ENCODE assay signal across 15 cellular contexts in genomic region chr21:34836933-34837505, GRCh38.
DNase-seq lines count a peak whose midpoint lies in the region; ATAC-seq, FAIRE-seq and TF ChIP-seq lines count a peak whose summit lies in the region.
"Had no signal": no experiment of that assay in that cellular context is flagged by ENCODE, and none has a peak within 500 bp of the region (broad histone marks: within the 10 kb centered on the region; RNA-seq: fewer than 3 reads in every experiment).

No MANE protein-coding gene starts in this region.

- no peak overlapping the region for H3K14ac ChIP-seq in H1 (ENCODE audit: insufficient read length)

- H3K79me2 ChIP-seq in H1 (ENCODE audit: control insufficient read depth in 1 of 2, insufficient read depth in 2 of 2, low read length in 2 of 2): no peaks in the 10 kb centered on the region

- no peak overlapping the region for H3K9ac ChIP-seq in H1 (replicated peaks in 1 of 4; ENCODE audit: extremely low read depth in 1 of 4, low read depth in 3 of 4, low read length in 3 of 4)

- H3K4me3 ChIP-seq in AG04450 (ENCODE audit: low read depth, low read length) (peak overlapping the region; percentile 20), H1 (ENCODE audit: extremely low read depth in 1 of 4, insufficient read depth in 2 of 4, low read depth in 3 of 4, low read length in 4 of 4) (no peak overlapping the region)
- H3K4me3 ChIP-seq: body of pancreas, sigmoid colon had no signal

- no peaks in the 10 kb centered on the region for H3K36me3 ChIP-seq in H1 (ENCODE audit: control insufficient read depth in 2 of 4, insufficient read depth in 4 of 4, low read length in 3 of 4)

- no peak for TF ChIP-seq EP300 in H1 (IDR thresholded peaks at IDR 0.05; ENCODE audit: borderline replicate concordance in 1 of 2, low read depth in 2 of 2, low read length in 2 of 2)

- no peak overlapping the region for H3K56ac ChIP-seq in H1 (replicated peaks; ENCODE audit: insufficient read length, low read depth, low read length)

- no peak overlapping the region for H2BK5ac ChIP-seq in H1 (ENCODE audit: low read depth, low read length)

- H3K9me3 ChIP-seq in AG04450 (ENCODE audit: control insufficient read depth, insufficient read depth, low read length) (no peaks in the 10 kb centered on the region), H1 (ENCODE audit: insufficient read depth in 2 of 2, low read depth in 1 of 2, low read length in 1 of 2) (no peaks in the 10 kb centered on the region)
- H3K9me3 ChIP-seq: body of pancreas, sigmoid colon had no signal

- H2AFZ ChIP-seq in H1 (ENCODE audit: low read length): no peak overlapping the region

- H3K27ac Mint-ChIP-seq in osteocyte (ENCODE audit: unreplicated experiment) (peak overlapping the region; percentile 95), immature natural killer cell (peak overlapping the region in 1 of 6 donors; percentile 57)

- H3K9me3 Mint-ChIP-seq in osteocyte (ENCODE audit: unreplicated experiment) (no peaks in the 10 kb centered on the region), immature natural killer cell (no peaks in the 10 kb centered on the region)
- H3K9me3 Mint-ChIP-seq: naive B cell had no signal

- H3K4me3 Mint-ChIP-seq in osteocyte (ENCODE audit: unreplicated experiment) (peak overlapping the region; percentile 5), immature natural killer cell (no peak overlapping the region)
- H3K4me3 Mint-ChIP-seq: naive B cell had no signal

- peaks cover 25% of the 10 kb centered on the region for H3K36me3 Mint-ChIP-seq in osteocyte (ENCODE audit: unreplicated experiment)
- peaks cover 4 to 36% (median 6%) of the 10 kb centered on the region in 3 donors for H3K36me3 Mint-ChIP-seq in immature natural killer cell

- CTCF ChIA-PET in AG04450 (lab: Charles Lee): interaction anchor here (0.5 to 2.1 kb wide), 3 partner anchors 21 to 596 kb away, joined by 3 to 13 read pairs (median 3); no protein-coding TSS in a partner anchor
- CTCF ChIA-PET in RWPE1 (lab: Yijun Ruan, JAX): interaction anchor here (1.2 kb wide), 1 partner anchor 91 kb away, joined by 3 read pairs; no protein-coding TSS in a partner anchor
- CTCF ChIA-PET in H1 (lab: Charles Lee; ENCODE audit: partially characterized antibody): interaction anchor here (0.6 to 1.0 kb wide), 4 partner anchors 18 to 109 kb away, joined by 3 to 4 read pairs (median 3); no protein-coding TSS in a partner anchor

- no peak overlapping the region for H2AK5ac ChIP-seq in H1 (ENCODE audit: low read depth, low read length)

- H3K27ac ChIP-seq in AG04450 (ENCODE audit: low read depth, low read length): peak overlapping the region; percentile 94
- H3K27ac ChIP-seq in RWPE1: peak overlapping the region; percentile 63
- H3K27ac ChIP-seq in H1 (ENCODE audit: low read depth, low read length): no peak overlapping the region

- no peak overlapping the region for H3K4me2 ChIP-seq in H1 (ENCODE audit: insufficient read depth in 1 of 2, low read depth in 2 of 2, low read length in 2 of 2)

- no peak overlapping the region for H3K23ac ChIP-seq in H1 (ENCODE audit: insufficient read length)

- H3K4me1 ChIP-seq in H1 (replicated peaks in 1 of 4; ENCODE audit: control insufficient read depth in 3 of 4, insufficient read depth in 4 of 4, low read length in 3 of 4): peaks cover 7 to 28% (median 13%) of the 10 kb centered on the region in 4 experiments
- H3K4me1 ChIP-seq: sigmoid colon had no signal

- H4K20me1 ChIP-seq in H1 (replicated peaks in 1 of 2; ENCODE audit: control insufficient read depth in 1 of 2, insufficient read depth in 2 of 2, low read length in 2 of 2): no peaks in the 10 kb centered on the region

- no peak overlapping the region for H4K8ac ChIP-seq in H1 (ENCODE audit: extremely low read depth, insufficient read depth, low read length)

- ATAC-seq in HG03196 (IDR thresholded peaks at IDR 0.05; ENCODE audit: unreplicated experiment): no peak

- FAIRE-seq in H1 (lab: Jason Lieb, UNC): no peak
- FAIRE-seq: GM18507 had no signal

- no peak overlapping the region for H3K18ac ChIP-seq in H1 (ENCODE audit: extremely low read depth, low read length)

- H3K23me2 ChIP-seq in H1 (ENCODE audit: low read depth, low read length): no peaks in the 10 kb centered on the region

- POLR2A ChIA-PET in AG04450 (lab: Yijun Ruan, JAX): interaction anchor here (1.0 to 2.0 kb wide), 8 partner anchors 8 to 91 kb away, joined by 3 to 19 read pairs (median 4); no protein-coding TSS in a partner anchor
- POLR2A ChIA-PET in RWPE1 (lab: Yijun Ruan, JAX; ENCODE audit: low non-redundant PET): no interaction called here
- POLR2A ChIA-PET in H1 (lab: Charles Lee; ENCODE audit: partially characterized antibody): interaction anchor here (0.6 to 1.2 kb wide), 2 partner anchors 52 to 75 kb away, joined by 3 read pairs; no protein-coding TSS in a partner anchor

- H4K5ac ChIP-seq in H1 (ENCODE audit: insufficient read length, low read depth, low read length): no peak overlapping the region

- no peak for DNase-seq in AG04450 (ENCODE audit: low read depth, low spot score)
- no peak for DNase-seq in RWPE1 (ENCODE audit: low spot score)
- no peak for DNase-seq in H1 (ENCODE audit: low read depth in 1 of 2, low spot score in 2 of 2)
- DNase-seq in osteocyte (ENCODE audit: extremely low spot score, unreplicated experiment): no peak
- DNase-seq in dermis blood vessel endothelial cell: no peak
- DNase-seq in activated CD4-positive, CD25-positive, alpha-beta regulatory T cell treated with anti-CD3 and anti-CD28 coated beads, Interleukin-2, amount 50 U/mL, for 72 hours: no peak
- DNase-seq in immature natural killer cell: no peak
- DNase-seq: activated CD8-positive, alpha-beta memory T cell treated with anti-CD3 and anti-CD28 coated beads, Interleukin-2, amount 50 U/mL, for 4 hours; AML-193; body of pancreas; naive B cell; sigmoid colon; T-helper 9 cell had no signal

- H2BK12ac ChIP-seq in H1 (ENCODE audit: low read depth, low read length): 0 out of 2 replicates have a peak overlapping the region, but pooled peaks have one; percentile 55

- H3K27me3 Mint-ChIP-seq in osteocyte (ENCODE audit: unreplicated experiment) (no peaks in the 10 kb centered on the region), immature natural killer cell (ENCODE audit: low read depth in 3 of 3) (peaks cover 0 to 7% (median 3%) of the 10 kb centered on the region in 3 donors)
- H3K27me3 Mint-ChIP-seq: naive B cell had no signal

- H2BK120ac ChIP-seq in H1 (replicated peaks; ENCODE audit: low read depth, low read length): no peak overlapping the region

- H3K27me3 ChIP-seq in AG04450 (ENCODE audit: control insufficient read depth, insufficient read depth, low read length): no peaks in the 10 kb centered on the region
- H3K27me3 ChIP-seq in H1 (replicated peaks in 1 of 4; ENCODE audit: control insufficient read depth in 3 of 4, extremely low read depth in 1 of 4, insufficient read depth in 3 of 4, low read length in 3 of 4): no peaks in the 10 kb centered on the region
- H3K27me3 ChIP-seq: body of pancreas, sigmoid colon had no signal

- H3K79me1 ChIP-seq in H1 (ENCODE audit: low read depth, low read length): no peaks in the 10 kb centered on the region

- TF ChIP-seq CTCF in AG04450 (IDR thresholded peaks at IDR 0.05; ENCODE audit: low read depth, low read length): no peak
- TF ChIP-seq CTCF in RWPE1 (conservative IDR thresholded peaks at IDR 0.05; ENCODE audit: low read depth): no peak
- TF ChIP-seq CTCF in H1 (IDR thresholded peaks at IDR 0.05; ENCODE audit: control extremely low read depth in 1 of 3, insufficient read depth in 1 of 3, low read depth in 1 of 3, low read length in 3 of 3): no peak
- TF ChIP-seq CTCF in osteocyte (IDR thresholded peaks at IDR 0.05): no peak

- 82% methylated on average over 4 of the region's 4 CpGs; no CpG with 5 or more reads in 1 of the 2 experiments for WGBS in H1 (ENCODE audit: extremely low coverage in 1 of 2, insufficient coverage in 1 of 2, insufficient read length in 1 of 2, insufficient replicate concordance in 2 of 2, low coverage in 1 of 2, low lambda C conversion rate in 2 of 2, missing lambda C conversion rate in 1 of 2), 2 experiments

- no peak for TF ChIP-seq RAD21 in H1 (IDR thresholded peaks at IDR 0.05 in 1 of 2, conservative IDR thresholded peaks at IDR 0.05 in 1 of 2; ENCODE audit: low read depth in 2 of 2, low read length in 2 of 2)

- H3K4me1 Mint-ChIP-seq in osteocyte (ENCODE audit: unreplicated experiment) (peaks cover 36% of the 10 kb centered on the region), immature natural killer cell (peaks cover 30 to 50% of the 10 kb centered on the region in 2 donors)

- H3K4ac ChIP-seq in H1 (replicated peaks; ENCODE audit: insufficient read length, low read depth, low read length): no peak overlapping the region

- peak overlapping the region; percentile 73; the same call in 1 of the 2 replicates for H2BK20ac ChIP-seq in H1 (ENCODE audit: low read length)

- no peak overlapping the region for H4K91ac ChIP-seq in H1 (replicated peaks; ENCODE audit: insufficient read length, low read length)

- no peak for TF ChIP-seq POLR2A in H1 (IDR thresholded peaks at IDR 0.05; ENCODE audit: control extremely low read depth in 1 of 2, low read depth in 2 of 2, low read length in 2 of 2)

- peak overlapping the region; percentile 88; the same call in 1 of the 2 replicates for H2BK15ac ChIP-seq in H1 (ENCODE audit: low read length)

TF ChIP-seq in H1, 55 proteins besides CTCF, POLR2A, EP300 and RAD21 (continues in another document):
- TF ChIP-seq YY1 (IDR thresholded peaks at IDR 0.05; ENCODE audit: low read depth, low read length): no peak
- TF ChIP-seq SRF (IDR thresholded peaks at IDR 0.05; ENCODE audit: low read depth, low read length): no peak
- TF ChIP-seq, protein P1, sequence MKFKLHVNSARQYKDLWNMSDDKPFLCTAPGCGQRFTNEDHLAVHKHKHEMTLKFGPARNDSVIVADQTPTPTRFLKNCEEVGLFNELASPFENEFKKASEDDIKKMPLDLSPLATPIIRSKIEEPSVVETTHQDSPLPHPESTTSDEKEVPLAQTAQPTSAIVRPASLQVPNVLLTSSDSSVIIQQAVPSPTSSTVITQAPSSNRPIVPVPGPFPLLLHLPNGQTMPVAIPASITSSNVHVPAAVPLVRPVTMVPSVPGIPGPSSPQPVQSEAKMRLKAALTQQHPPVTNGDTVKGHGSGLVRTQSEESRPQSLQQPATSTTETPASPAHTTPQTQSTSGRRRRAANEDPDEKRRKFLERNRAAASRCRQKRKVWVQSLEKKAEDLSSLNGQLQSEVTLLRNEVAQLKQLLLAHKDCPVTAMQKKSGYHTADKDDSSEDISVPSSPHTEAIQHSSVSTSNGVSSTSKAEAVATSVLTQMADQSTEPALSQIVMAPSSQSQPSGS (IDR thresholded peaks at IDR 0.05; ENCODE audit: low read length): no peak
- TF ChIP-seq JUN (IDR thresholded peaks at IDR 0.05; ENCODE audit: low read depth, low read length): no peak
- no peak for TF ChIP-seq HDAC2 (IDR thresholded peaks at IDR 0.05; ENCODE audit: borderline replicate concordance in 1 of 2, low read depth in 2 of 2, low read length in 2 of 2)
- TF ChIP-seq CBX8 (IDR thresholded peaks at IDR 0.05; ENCODE audit: borderline replicate concordance, low read depth, low read length): no peak
- no peak for TF ChIP-seq KDM5A (IDR thresholded peaks at IDR 0.05; ENCODE audit: low read length)
